14 cellular contexts compared by ENCODE assay signal in the genomic region with DNA sequence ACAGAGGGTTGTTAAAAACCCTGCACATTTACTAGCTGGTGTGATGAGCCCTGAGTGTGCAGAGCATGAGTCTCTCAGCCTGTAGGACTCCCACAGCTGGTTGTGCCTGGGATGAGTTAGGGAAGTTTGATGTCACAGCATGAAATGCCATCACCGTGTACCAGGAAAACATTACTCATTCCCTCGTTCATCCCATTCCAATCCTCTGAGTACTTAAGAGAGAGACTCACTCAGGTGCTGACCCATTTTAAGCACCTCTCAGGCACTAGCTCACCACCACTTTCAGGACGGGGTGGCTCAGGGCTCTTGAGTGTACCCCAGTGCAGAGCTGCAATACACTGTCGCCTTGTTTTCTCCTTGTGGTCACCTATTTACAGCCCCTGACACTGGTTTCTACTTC. TPM values are rescaled to one million over a fixed set of nuclear protein-coding genes. Genes with fewer than 3 reads are reported as not detected.
DNase-seq lines count a peak whose midpoint lies in the region; ATAC-seq and TF ChIP-seq lines count a peak whose summit lies in the region.
"Had no signal": no experiment of that assay in that cellular context is flagged by ENCODE, and none has a peak within 500 bp of the region (broad histone marks: within the 10 kb centered on the region; RNA-seq: fewer than 3 reads in every experiment).

No MANE protein-coding gene starts in this region.

- H2AFZ ChIP-seq in Loucy (ENCODE audit: low read length): no peak overlapping the region

- no peak overlapping the region for H3K18ac ChIP-seq in mesendoderm (ENCODE audit: low read length)

- no peak overlapping the region for H2BK120ac ChIP-seq in mesendoderm (ENCODE audit: low read depth, low read length)

- no CpG with 5 or more reads among the region's 4 CpGs for WGBS in mesendoderm (ENCODE audit: extremely low coverage, insufficient coverage, low lambda C conversion rate)

- H3K4me2 ChIP-seq in Loucy (ENCODE audit: low read depth, low read length, poor library complexity, severe bottlenecking) (peak overlapping the region; percentile 0), mesendoderm (ENCODE audit: low read length) (no peak overlapping the region)

- H3K4me1 ChIP-seq in Loucy (ENCODE audit: insufficient read depth, low read length, poor library complexity, severe bottlenecking) (peaks cover 76% of the 10 kb centered on the region), mesendoderm (ENCODE audit: control insufficient read depth, low read depth, low read length) (no peaks in the 10 kb centered on the region)

- peaks cover 16% of the 10 kb centered on the region for H3F3A ChIP-seq in Loucy (ENCODE audit: low read depth)

- H3K56ac ChIP-seq in mesendoderm (ENCODE audit: low read length): no peak overlapping the region

- H3K9me3 ChIP-seq in Loucy (ENCODE audit: insufficient read depth, low read depth, low read length): no peaks in the 10 kb centered on the region

- H4K8ac ChIP-seq in mesendoderm (ENCODE audit: low read depth, low read length): no peak overlapping the region

- H3K27me3 ChIP-seq in Loucy (ENCODE audit: insufficient read depth, low read length, poor library complexity, severe bottlenecking) (no peaks in the 10 kb centered on the region), mesendoderm (ENCODE audit: insufficient read depth, low read length, poor library complexity) (no peaks in the 10 kb centered on the region)

- peak overlapping the region; percentile 53 for H3K9ac ChIP-seq in Loucy (ENCODE audit: low read depth, low read length, poor library complexity, severe bottlenecking)
- no peak overlapping the region for H3K9ac ChIP-seq in mesendoderm (ENCODE audit: low read length)

- no peak overlapping the region for H3K4ac ChIP-seq in mesendoderm (ENCODE audit: low read depth, low read length)

- no peak overlapping the region for H3K4me3 ChIP-seq in AG09309 (ENCODE audit: control insufficient read depth, low read depth, low read length)
- H3K4me3 ChIP-seq in Loucy (ENCODE audit: low read length, poor library complexity, severe bottlenecking): no peak overlapping the region
- no peak overlapping the region for H3K4me3 ChIP-seq in mesendoderm (ENCODE audit: low read length)

- no peak overlapping the region for H4K5ac ChIP-seq in mesendoderm (ENCODE audit: low read length)

- H3K23ac ChIP-seq in mesendoderm (ENCODE audit: low read length): no peak overlapping the region

- no peak overlapping the region for H2BK5ac ChIP-seq in mesendoderm (ENCODE audit: low read length)

- H3K79me2 ChIP-seq in Loucy (ENCODE audit: insufficient read depth, low read length) (peaks cover 67% of the 10 kb centered on the region), mesendoderm (ENCODE audit: control insufficient read depth, insufficient read depth, low read length) (no peaks in the 10 kb centered on the region)

- TF ChIP-seq CTCF in AG09309 (IDR thresholded peaks at IDR 0.05; ENCODE audit: control insufficient read depth, insufficient read depth, low read depth, low read length, missing control alignments) (no peak), Loucy (conservative IDR thresholded peaks at IDR 0.05; ENCODE audit: low read length) (no peak)

- no peak overlapping the region for H3K27ac ChIP-seq in mesendoderm (ENCODE audit: low read depth, low read length)

- no peaks in the 10 kb centered on the region for H3K9me2 ChIP-seq in Loucy (replicated peaks; ENCODE audit: low read depth, low read length)

- H3K79me1 ChIP-seq in mesendoderm (ENCODE audit: low read length): no peaks in the 10 kb centered on the region

- no peaks in the 10 kb centered on the region for H4K20me1 ChIP-seq in Loucy (ENCODE audit: insufficient read depth, low read length, poor library complexity, severe bottlenecking)

- ATAC-seq in HG02571 (IDR thresholded peaks at IDR 0.05; ENCODE audit: unreplicated experiment): no peak
- ATAC-seq in GM19035 (IDR thresholded peaks at IDR 0.05; ENCODE audit: unreplicated experiment): no peak
- ATAC-seq: CD8-positive, alpha-beta T cell had no signal

- peaks cover 26% of the 10 kb centered on the region for H3K36me3 ChIP-seq in Loucy (ENCODE audit: insufficient read depth, low read length)
- no peaks in the 10 kb centered on the region for H3K36me3 ChIP-seq in mesendoderm (ENCODE audit: control insufficient read depth, insufficient read depth, low read length)

- DNase-seq in AG09309 (ENCODE audit: low read depth): peak; percentile 79
- peak; percentile 86 to 89 for DNase-seq in dermis microvascular lymphatic vessel endothelial cell (ENCODE audit: low read depth in 2 of 2)
- DNase-seq in mesendoderm: peak; percentile 87
- DNase-seq in NCI-H187 (lab: John Stamatoyannopoulos, UW): no peak
- DNase-seq in germinal center (ENCODE audit: low spot score): no peak
- DNase-seq: activated CD4-positive, alpha-beta T cell treated with anti-CD3 and anti-CD28 coated beads, Interleukin-2, amount 10 ng/mL, durations not matched to agents 24 days and 14 days; activated naive CD8-positive, alpha-beta T cell treated with anti-CD3 and anti-CD28 coated beads, Interleukin-2, amount 10 ng/mL, durations not matched to agents 7 days and 5 days; CD8-positive, alpha-beta T cell; NCI-H1694; small intestine; stimulated activated naive CD4-positive, alpha-beta T cell had no signal

- no peak overlapping the region for H2BK15ac ChIP-seq in mesendoderm (replicated peaks; ENCODE audit: low read depth)

- no peak overlapping the region for H2AK5ac ChIP-seq in mesendoderm (ENCODE audit: low read length)

RNA-seq across cellular contexts. Expression of a gene that starts 18.7 kb away (rescaled TPM):
- 30.1 and 33.4 TPM in 2 replicates for total RNA-seq in dermis microvascular lymphatic vessel endothelial cell
- 0.17 TPM for polyA plus RNA-seq in mesendoderm (2013, experiment 1 of 2)
- polyA plus RNA-seq in mesendoderm (2013, experiment 2 of 2): 0.20 TPM

Comparison
In these comparisons a context has a peak if more than half of its experiments do, and no peak if none do; other contexts are left out.
1. DNase-seq: peak in AG09309 (single experiment), dermis microvascular lymphatic vessel endothelial cell (2 of 2) and mesendoderm (single experiment); none in NCI-H187 (0 of 2) and germinal center (single experiment).